In the genomic region with DNA sequence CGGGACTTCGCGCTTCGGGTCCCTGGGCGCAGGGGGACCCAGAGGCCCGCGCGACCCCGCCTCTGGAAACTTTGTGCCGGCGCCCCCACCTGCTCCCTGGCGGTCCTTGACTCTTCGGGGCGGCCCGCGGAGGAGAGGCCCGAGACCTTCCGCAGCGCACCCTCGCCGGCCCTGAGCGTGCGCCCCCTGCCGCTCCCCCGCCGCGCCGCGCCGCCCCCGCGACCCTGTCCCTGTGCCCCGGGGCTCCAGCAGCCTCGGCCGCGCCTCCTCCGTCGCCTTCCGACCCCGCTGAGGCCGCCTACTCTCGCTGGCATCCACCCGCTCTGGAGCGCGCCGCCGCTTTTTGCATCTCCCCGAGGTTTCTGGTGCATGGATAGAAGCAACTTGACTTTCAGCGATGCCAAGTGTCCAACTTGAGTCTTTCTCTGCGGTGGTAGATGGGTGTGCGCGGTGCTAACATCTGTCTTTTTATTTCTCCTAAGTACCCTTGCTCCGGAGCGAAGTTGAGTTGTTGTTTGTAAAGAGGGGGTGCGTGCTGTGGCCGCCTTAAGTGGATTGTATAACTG, we compare ENCODE assay signal across 9 cellular contexts. TPM values are rescaled to one million over a fixed set of nuclear protein-coding genes. Genes with fewer than 3 reads are reported as not detected.
DNase-seq lines count a peak whose midpoint lies in the region; ATAC-seq, FAIRE-seq and TF ChIP-seq lines count a peak whose summit lies in the region.
"Had no signal": no experiment of that assay in that cellular context is flagged by ENCODE, and none has a peak within 500 bp of the region (broad histone marks: within the 10 kb centered on the region; RNA-seq: fewer than 3 reads in every experiment).

No MANE protein-coding gene starts in this region.

- peak overlapping the region; percentile 85 for H3K27ac Mint-ChIP-seq in CD4-positive, alpha-beta T cell
- peak overlapping the region; percentile 93 for H3K27ac Mint-ChIP-seq in osteocyte (ENCODE audit: unreplicated experiment)

- peak overlapping the region; percentile 21 for H3K27ac ChIP-seq in CD4-positive, alpha-beta T cell (ENCODE audit: low read depth, low read length)
- peak overlapping the region; percentile 54 to 74 for H3K27ac ChIP-seq in thoracic aorta

- CTCF ChIA-PET in CD4-positive, alpha-beta T cell (lab: Charles Lee) = interaction anchor here (0.5 to 1.0 kb wide), 2 partner anchors 81 to 92 kb away, joined by 3 to 4 read pairs; no protein-coding TSS in a partner anchor

- peak; percentile 67 for ATAC-seq in CD4-positive, alpha-beta T cell (ENCODE audit: poor library complexity)
- ATAC-seq in HG03442 (IDR thresholded peaks at IDR 0.05; ENCODE audit: unreplicated experiment) = peak; percentile 41
- no peak for ATAC-seq in thoracic aorta (ENCODE audit: insufficient number of reproducible peaks, low FRiP score, low read depth)

- H3K36me3 ChIP-seq in thoracic aorta = no peaks in the 10 kb centered on the region

- FAIRE-seq in GM19239 (lab: Jason Lieb, UNC) = no peak
- FAIRE-seq: endometrium had no signal

- peak overlapping the region; percentile 99 for H3K4me3 ChIP-seq in thoracic aorta

- H3K27me3 ChIP-seq in CD4-positive, alpha-beta T cell (ENCODE audit: control insufficient read depth, insufficient read depth, low read length) = no peaks in the 10 kb centered on the region
- no peaks in the 10 kb centered on the region for H3K27me3 ChIP-seq in thoracic aorta (replicated peaks; ENCODE audit: insufficient read depth)

- intact Hi-C loops in CD4-positive, alpha-beta T cell (cut with DNase I, micrococcal nuclease) = loop anchor here in 1 of 2 experiments (5.0 kb wide), 1 partner anchor 152 kb away; the partner anchor contains the start of gene DDX52

- peak overlapping the region; percentile 93 for H3K4me3 Mint-ChIP-seq in CD4-positive, alpha-beta T cell
- H3K4me3 Mint-ChIP-seq in osteocyte (ENCODE audit: unreplicated experiment) = peak overlapping the region; percentile 89

- peaks cover 4% of the 10 kb centered on the region for H3K36me3 Mint-ChIP-seq in CD4-positive, alpha-beta T cell (ENCODE audit: low read depth)
- H3K36me3 Mint-ChIP-seq in osteocyte (ENCODE audit: unreplicated experiment) = no peaks in the 10 kb centered on the region

- peak; percentile 46 to 74 (median 62) for DNase-seq in CD4-positive, alpha-beta T cell
- peak; percentile 45 for DNase-seq in GM19239 (ENCODE audit: insufficient read length, low spot score)
- peak; percentile 79 for DNase-seq in RKO (ENCODE audit: low spot score)
- peak; percentile 90 for DNase-seq in activated effector memory CD4-positive, alpha-beta T cell treated with anti-CD3 and anti-CD28 coated beads, Interleukin-2, amount 50 U/mL, for 16 hours
- DNase-seq in germinal center (ENCODE audit: low spot score) = peak; percentile 79
- DNase-seq in osteocyte (ENCODE audit: extremely low spot score, unreplicated experiment) = peak; percentile 92
- DNase-seq in thoracic aorta (ENCODE audit: low spot score) = no peak

- H3K4me1 Mint-ChIP-seq in CD4-positive, alpha-beta T cell (ENCODE audit: low read depth) = peaks cover 30% of the 10 kb centered on the region
- H3K4me1 Mint-ChIP-seq in osteocyte (ENCODE audit: unreplicated experiment) = peaks cover 67% of the 10 kb centered on the region

- peak; percentile 22 for TF ChIP-seq CTCF in CD4-positive, alpha-beta T cell (IDR thresholded peaks at IDR 0.05)
- TF ChIP-seq CTCF in osteocyte (IDR thresholded peaks at IDR 0.05) (peak; percentile 50), thoracic aorta (IDR thresholded peaks at IDR 0.05) (no peak)

- POLR2A ChIA-PET in CD4-positive, alpha-beta T cell (lab: Charles Lee) = interaction anchor here (0.6 to 1.0 kb wide), 3 partner anchors 22 to 119 kb away, joined by 3 to 10 read pairs (median 7); partner anchors contain the start of gene SYNRG

- no peaks in the 10 kb centered on the region for H3K27me3 Mint-ChIP-seq in CD4-positive, alpha-beta T cell
- no peaks in the 10 kb centered on the region for H3K27me3 Mint-ChIP-seq in osteocyte (ENCODE audit: unreplicated experiment)

- H3K9me3 ChIP-seq in CD4-positive, alpha-beta T cell (ENCODE audit: control insufficient read depth, low read length) = no peaks in the 10 kb centered on the region
- no peaks in the 10 kb centered on the region for H3K9me3 ChIP-seq in thoracic aorta

- H3K4me1 ChIP-seq in thoracic aorta (ENCODE audit: control insufficient read depth in 1 of 2, low read depth in 2 of 2) = peaks cover 20 to 30% of the 10 kb centered on the region in 2 donors

- H3K9me3 Mint-ChIP-seq in CD4-positive, alpha-beta T cell = no peaks in the 10 kb centered on the region
- no peaks in the 10 kb centered on the region for H3K9me3 Mint-ChIP-seq in osteocyte (ENCODE audit: unreplicated experiment)

RNA-seq across cellular contexts. Expression of gene DUSP14, which starts 0.4 kb away (rescaled TPM):
- 1 to 10 TPM; 4.4 to 4.9 TPM for total RNA-seq in CD4-positive, alpha-beta T cell
- 34.4 and 35.7 TPM in 2 replicates for total RNA-seq in osteocyte
- 10 to 100 TPM; 18.1 to 22.2 TPM for total RNA-seq in thoracic aorta
